Comparison of ENCODE assay signal across 1 cellular context in genomic region chr10:102114861-102115618, GRCh38.
A peak's percentile ranks its signal among the peaks of the same experiment; 100 is the strongest.
TF ChIP-seq lines count a peak whose summit lies in the region.

No MANE protein-coding gene starts in this region.

TF ChIP-seq in K562, 482 proteins besides CTCF, POLR2A, EP300 and RAD21 (continued from another document and continues in another):
- TF ChIP-seq UBTF (IDR thresholded peaks at IDR 0.05; ENCODE audit: borderline replicate concordance in 1 of 2, low read depth in 2 of 2, low read length in 2 of 2) (0 out of 4 replicates have a peak, but pooled peaks have one; percentile 21 to 37), JUND (IDR thresholded peaks at IDR 0.05; ENCODE audit: borderline replicate concordance, low read depth, low read length) (0 out of 2 replicates have a peak, but pooled peaks have one; percentile 15), JUND (tag; IDR thresholded peaks at IDR 0.05; ENCODE audit: borderline replicate concordance, low read depth, low read length) (no peak), ZFP1 (CRISPR knock-in tag; IDR thresholded peaks at IDR 0.05) (no peak), HDAC2 (IDR thresholded peaks at IDR 0.05) (no peak), THAP12 (CRISPR knock-in tag; IDR thresholded peaks at IDR 0.05) (peak; percentile 65; the same call in 1 of the 2 replicates), HNRNPH1 (optimal IDR thresholded peaks at IDR 0.05; ENCODE audit: low read depth, low read length) (no peak), CBX5 (IDR thresholded peaks at IDR 0.05; ENCODE audit: borderline replicate concordance, low read depth) (no peak), ZNF695 (CRISPR knock-in tag; IDR thresholded peaks at IDR 0.05) (no peak), ERF (CRISPR knock-in tag; IDR thresholded peaks at IDR 0.05) (no peak), FOXK1 (CRISPR knock-in tag; IDR thresholded peaks at IDR 0.05; ENCODE audit: borderline replicate concordance) (no peak), SOX6 (IDR thresholded peaks at IDR 0.05) (no peak), CCNT2 (IDR thresholded peaks at IDR 0.05; ENCODE audit: borderline replicate concordance, extremely low read depth, insufficient read length, low read depth, low read length) (no peak), ZNF76 (CRISPR knock-in tag; IDR thresholded peaks at IDR 0.05; ENCODE audit: borderline replicate concordance) (no peak), ILK (tag; IDR thresholded peaks at IDR 0.05; ENCODE audit: borderline replicate concordance, low read depth) (no peak), FIP1L1 (IDR thresholded peaks at IDR 0.05; ENCODE audit: low read depth, low read length, poor library complexity, severe bottlenecking) (no peak), MLX (CRISPR knock-in tag; conservative IDR thresholded peaks at IDR 0.05) (no peak), MEF2A (IDR thresholded peaks at IDR 0.05; ENCODE audit: control insufficient read depth, low read depth, low read length) (no peak), HDAC6 (IDR thresholded peaks at IDR 0.05; ENCODE audit: low read depth, low read length) (no peak), POLR2AphosphoS5 (IDR thresholded peaks at IDR 0.05; ENCODE audit: control insufficient read depth, insufficient read depth, low read depth, low read length) (peak; percentile 88), ZC3H11A (IDR thresholded peaks at IDR 0.05; ENCODE audit: low read depth, low read length) (no peak), ZNF316 (IDR thresholded peaks at IDR 0.05) (no peak), RNF219 (CRISPR knock-in tag; IDR thresholded peaks at IDR 0.05) (no peak), SMAD2 (IDR thresholded peaks at IDR 0.05; ENCODE audit: low read depth, low read length) (no peak), TCFL5 (CRISPR knock-in tag; conservative IDR thresholded peaks at IDR 0.05) (no peak), BRF1 (IDR thresholded peaks at IDR 0.05; ENCODE audit: borderline replicate concordance, extremely low read depth, insufficient read length) (no peak), MNT (conservative IDR thresholded peaks at IDR 0.05) (peak in 1 of 2 experiments; percentile 31; a peak in 1 of 4 replicates), NBN (IDR thresholded peaks at IDR 0.05; ENCODE audit: low read depth) (no peak), ZNF184 (CRISPR knock-in tag; IDR thresholded peaks at IDR 0.05) (no peak), EGR1 (conservative IDR thresholded peaks at IDR 0.05) (peak; percentile 29; the same call in 1 of the 2 replicates), YY1 (IDR thresholded peaks at IDR 0.05; ENCODE audit: borderline replicate concordance in 1 of 3, control insufficient read depth in 1 of 3, extremely low read depth in 1 of 3, insufficient read depth in 3 of 3, insufficient read length in 1 of 3, insufficient replicate concordance in 2 of 3, low read depth in 1 of 3, low read length in 2 of 3) (peak in 1 of 3 experiments; percentile 41), ZNF197 (CRISPR knock-in tag; IDR thresholded peaks at IDR 0.05; ENCODE audit: low read depth) (no peak), BRD4 (IDR thresholded peaks at IDR 0.05) (no peak), PHF8 (IDR thresholded peaks at IDR 0.05; ENCODE audit: borderline replicate concordance, low read length) (0 out of 2 replicates have a peak, but pooled peaks have one; percentile 28), HMG20A (CRISPR knock-in tag; conservative IDR thresholded peaks at IDR 0.05) (no peak), CBFA2T2 (conservative IDR thresholded peaks at IDR 0.05) (no peak), KDM1A (IDR thresholded peaks at IDR 0.05) (no peak), FOXK2 (conservative IDR thresholded peaks at IDR 0.05 in 1 of 2, IDR thresholded peaks at IDR 0.05 in 1 of 2; ENCODE audit: low read depth in 2 of 2) (no peak), RFX1 (IDR thresholded peaks at IDR 0.05) (no peak), RB1 (IDR thresholded peaks at IDR 0.05; ENCODE audit: low read depth) (no peak), SP1 (CRISPR knock-in tag; IDR thresholded peaks at IDR 0.05) (peak; percentile 49; the same call in 1 of the 2 replicates), XRCC4 (IDR thresholded peaks at IDR 0.05; ENCODE audit: extremely low read depth, insufficient read depth, insufficient read length) (no peak), TAF1 (IDR thresholded peaks at IDR 0.05; ENCODE audit: control insufficient read depth, extremely low read depth, insufficient read depth, low read length, severe bottlenecking) (peak; percentile 92), CBX1 (IDR thresholded peaks at IDR 0.05; ENCODE audit: low read depth) (no peak)
- TF ChIP-seq, protein P1, sequence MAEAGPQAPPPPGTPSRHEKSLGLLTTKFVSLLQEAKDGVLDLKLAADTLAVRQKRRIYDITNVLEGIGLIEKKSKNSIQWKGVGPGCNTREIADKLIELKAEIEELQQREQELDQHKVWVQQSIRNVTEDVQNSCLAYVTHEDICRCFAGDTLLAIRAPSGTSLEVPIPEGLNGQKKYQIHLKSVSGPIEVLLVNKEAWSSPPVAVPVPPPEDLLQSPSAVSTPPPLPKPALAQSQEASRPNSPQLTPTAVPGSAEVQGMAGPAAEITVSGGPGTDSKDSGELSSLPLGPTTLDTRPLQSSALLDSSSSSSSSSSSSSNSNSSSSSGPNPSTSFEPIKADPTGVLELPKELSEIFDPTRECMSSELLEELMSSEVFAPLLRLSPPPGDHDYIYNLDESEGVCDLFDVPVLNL (CRISPR knock-in tag; IDR thresholded peaks at IDR 0.05; ENCODE audit: low read depth), result no peak
- TF ChIP-seq, protein P2, sequence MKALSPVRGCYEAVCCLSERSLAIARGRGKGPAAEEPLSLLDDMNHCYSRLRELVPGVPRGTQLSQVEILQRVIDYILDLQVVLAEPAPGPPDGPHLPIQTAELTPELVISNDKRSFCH (CRISPR knock-in tag; IDR thresholded peaks at IDR 0.05), result no peak
- TF ChIP-seq, protein P2 (tag; IDR thresholded peaks at IDR 0.05), result no peak
- TF ChIP-seq, protein P3, sequence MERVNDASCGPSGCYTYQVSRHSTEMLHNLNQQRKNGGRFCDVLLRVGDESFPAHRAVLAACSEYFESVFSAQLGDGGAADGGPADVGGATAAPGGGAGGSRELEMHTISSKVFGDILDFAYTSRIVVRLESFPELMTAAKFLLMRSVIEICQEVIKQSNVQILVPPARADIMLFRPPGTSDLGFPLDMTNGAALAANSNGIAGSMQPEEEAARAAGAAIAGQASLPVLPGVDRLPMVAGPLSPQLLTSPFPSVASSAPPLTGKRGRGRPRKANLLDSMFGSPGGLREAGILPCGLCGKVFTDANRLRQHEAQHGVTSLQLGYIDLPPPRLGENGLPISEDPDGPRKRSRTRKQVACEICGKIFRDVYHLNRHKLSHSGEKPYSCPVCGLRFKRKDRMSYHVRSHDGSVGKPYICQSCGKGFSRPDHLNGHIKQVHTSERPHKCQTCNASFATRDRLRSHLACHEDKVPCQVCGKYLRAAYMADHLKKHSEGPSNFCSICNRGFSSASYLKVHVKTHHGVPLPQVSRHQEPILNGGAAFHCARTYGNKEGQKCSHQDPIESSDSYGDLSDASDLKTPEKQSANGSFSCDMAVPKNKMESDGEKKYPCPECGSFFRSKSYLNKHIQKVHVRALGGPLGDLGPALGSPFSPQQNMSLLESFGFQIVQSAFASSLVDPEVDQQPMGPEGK (CRISPR knock-in tag; IDR thresholded peaks at IDR 0.05; ENCODE audit: borderline replicate concordance), result no peak
- TF ChIP-seq, protein P4, sequence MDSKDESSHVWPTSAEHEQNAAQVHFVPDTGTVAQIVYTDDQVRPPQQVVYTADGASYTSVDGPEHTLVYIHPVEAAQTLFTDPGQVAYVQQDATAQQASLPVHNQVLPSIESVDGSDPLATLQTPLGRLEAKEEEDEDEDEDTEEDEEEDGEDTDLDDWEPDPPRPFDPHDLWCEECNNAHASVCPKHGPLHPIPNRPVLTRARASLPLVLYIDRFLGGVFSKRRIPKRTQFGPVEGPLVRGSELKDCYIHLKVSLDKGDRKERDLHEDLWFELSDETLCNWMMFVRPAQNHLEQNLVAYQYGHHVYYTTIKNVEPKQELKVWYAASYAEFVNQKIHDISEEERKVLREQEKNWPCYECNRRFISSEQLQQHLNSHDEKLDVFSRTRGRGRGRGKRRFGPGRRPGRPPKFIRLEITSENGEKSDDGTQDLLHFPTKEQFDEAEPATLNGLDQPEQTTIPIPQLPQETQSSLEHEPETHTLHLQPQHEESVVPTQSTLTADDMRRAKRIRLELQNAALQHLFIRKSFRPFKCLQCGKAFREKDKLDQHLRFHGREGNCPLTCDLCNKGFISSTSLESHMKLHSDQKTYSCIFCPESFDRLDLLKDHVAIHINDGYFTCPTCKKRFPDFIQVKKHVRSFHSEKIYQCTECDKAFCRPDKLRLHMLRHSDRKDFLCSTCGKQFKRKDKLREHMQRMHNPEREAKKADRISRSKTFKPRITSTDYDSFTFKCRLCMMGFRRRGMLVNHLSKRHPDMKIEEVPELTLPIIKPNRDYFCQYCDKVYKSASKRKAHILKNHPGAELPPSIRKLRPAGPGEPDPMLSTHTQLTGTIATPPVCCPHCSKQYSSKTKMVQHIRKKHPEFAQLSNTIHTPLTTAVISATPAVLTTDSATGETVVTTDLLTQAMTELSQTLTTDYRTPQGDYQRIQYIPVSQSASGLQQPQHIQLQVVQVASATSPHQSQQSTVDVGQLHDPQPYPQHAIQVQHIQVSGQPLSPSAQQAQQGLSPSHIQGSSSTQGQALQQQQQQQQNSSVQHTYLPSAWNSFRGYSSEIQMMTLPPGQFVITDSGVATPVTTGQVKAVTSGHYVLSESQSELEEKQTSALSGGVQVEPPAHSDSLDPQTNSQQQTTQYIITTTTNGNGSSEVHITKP (IDR thresholded peaks at IDR 0.05; ENCODE audit: partially characterized antibody), result no peak
- TF ChIP-seq, protein P5, sequence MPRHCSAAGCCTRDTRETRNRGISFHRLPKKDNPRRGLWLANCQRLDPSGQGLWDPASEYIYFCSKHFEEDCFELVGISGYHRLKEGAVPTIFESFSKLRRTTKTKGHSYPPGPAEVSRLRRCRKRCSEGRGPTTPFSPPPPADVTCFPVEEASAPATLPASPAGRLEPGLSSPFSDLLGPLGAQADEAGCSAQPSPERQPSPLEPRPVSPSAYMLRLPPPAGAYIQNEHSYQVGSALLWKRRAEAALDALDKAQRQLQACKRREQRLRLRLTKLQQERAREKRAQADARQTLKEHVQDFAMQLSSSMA (CRISPR knock-in tag; IDR thresholded peaks at IDR 0.05), result no peak
